ENCODE assay signal across 16 cellular contexts in genomic region chr17:15744885-15745284, GRCh38. TPM values are rescaled to one million over a fixed set of nuclear protein-coding genes. Genes with fewer than 3 reads are reported as not detected.
DNase-seq lines count a peak whose midpoint lies in the region; ATAC-seq and TF ChIP-seq lines count a peak whose summit lies in the region.
"Had no signal": no experiment of that assay in that cellular context is flagged by ENCODE, and none has a peak within 500 bp of the region (broad histone marks: within the 10 kb centered on the region; RNA-seq: fewer than 3 reads in every experiment).

No MANE protein-coding gene starts in this region.

- no peak overlapping the region for H2BK12ac ChIP-seq in neuronal stem cell (ENCODE audit: low read length)

- H3K27ac Mint-ChIP-seq in activated T-helper 1 cell treated with anti-CD3 and anti-CD28 coated beads, Interleukin-12 subunit alpha, Interleukin-12 subunit beta, Interleukin-2, Interleukin-4 antibody, amounts not matched to agents 30 ng/mL and 10 ng/mL and 1 ng/mL, durations not matched to agents 14 hours and 24 hours and 36 hours = no peak overlapping the region
- H3K27ac Mint-ChIP-seq: activated CD4-positive, alpha-beta memory T cell treated with anti-CD3 and anti-CD28 coated beads, Interleukin-2, amount 10 ng/mL, durations not matched to agents 7 days and 5 days; nephron had no signal

- H3K9me3 Mint-ChIP-seq in activated T-helper 1 cell treated with anti-CD3 and anti-CD28 coated beads, Interleukin-12 subunit alpha, Interleukin-12 subunit beta, Interleukin-2, Interleukin-4 antibody, amounts not matched to agents 30 ng/mL and 10 ng/mL and 1 ng/mL, durations not matched to agents 14 hours and 24 hours and 36 hours = no peaks in the 10 kb centered on the region
- H3K9me3 Mint-ChIP-seq: activated CD4-positive, alpha-beta memory T cell treated with anti-CD3 and anti-CD28 coated beads, Interleukin-2, amount 10 ng/mL, durations not matched to agents 7 days and 5 days; nephron had no signal

- no peaks in the 10 kb centered on the region for H3K9me3 ChIP-seq in neuronal stem cell (replicated peaks in 1 of 2; ENCODE audit: control insufficient read depth in 2 of 2, insufficient read depth in 1 of 2, low read depth in 1 of 2, low read length in 2 of 2)
- H3K9me3 ChIP-seq: right atrium auricular region, tibial nerve had no signal

- H3K36me3 Mint-ChIP-seq in activated T-helper 1 cell treated with anti-CD3 and anti-CD28 coated beads, Interleukin-12 subunit alpha, Interleukin-12 subunit beta, Interleukin-2, Interleukin-4 antibody, amounts not matched to agents 30 ng/mL and 10 ng/mL and 1 ng/mL, durations not matched to agents 14 hours and 24 hours and 36 hours (ENCODE audit: low read depth) = no peaks in the 10 kb centered on the region

- ATAC-seq in GM18873 (IDR thresholded peaks at IDR 0.05; ENCODE audit: low FRiP score, unreplicated experiment) = no peak

- no peaks in the 10 kb centered on the region for H3K36me3 ChIP-seq in neuronal stem cell (replicated peaks in 1 of 2; ENCODE audit: control insufficient read depth in 2 of 2, insufficient read depth in 2 of 2, low read length in 2 of 2)
- H3K36me3 ChIP-seq: right atrium auricular region, tibial nerve had no signal

- no peak for TF ChIP-seq CTCF in astrocyte of the cerebellum (IDR thresholded peaks at IDR 0.05; ENCODE audit: low read depth, low read length, missing control alignments)

- no peaks in the 10 kb centered on the region for H3K27me3 ChIP-seq in neuronal stem cell (ENCODE audit: control insufficient read depth in 3 of 3, insufficient read depth in 3 of 3, low read depth in 1 of 3, low read length in 3 of 3)
- H3K27me3 ChIP-seq: right atrium auricular region, tibial nerve had no signal

- H2BK15ac ChIP-seq in neuronal stem cell (ENCODE audit: low read length) = no peak overlapping the region

- peaks cover 3% of the 10 kb centered on the region for H3K79me1 ChIP-seq in neuronal stem cell (ENCODE audit: low read depth, low read length)

- H3K4me2 ChIP-seq in neuronal stem cell (ENCODE audit: insufficient read depth, low read length, poor library complexity, severe bottlenecking) = no peak overlapping the region
- H3K4me2 ChIP-seq: KMS-11 had no signal

- H3K9ac ChIP-seq in neuronal stem cell (ENCODE audit: low read depth, low read length, poor library complexity) = no peak overlapping the region
- H3K9ac ChIP-seq: KMS-11 had no signal

- WGBS in neuronal stem cell (ENCODE audit: extremely low coverage in 2 of 2, insufficient read length in 2 of 2, insufficient replicate concordance in 1 of 2), 2 donors = no CpG with 5 or more reads among the region's 2 CpGs

- H2BK5ac ChIP-seq in neuronal stem cell (ENCODE audit: low read length) = no peak overlapping the region

- intact Hi-C loops in activated T-helper 1 cell treated with anti-CD3 and anti-CD28 coated beads, Interleukin-12 subunit alpha, Interleukin-12 subunit beta, Interleukin-2, Interleukin-4 antibody, amounts not matched to agents 30 ng/mL and 10 ng/mL and 1 ng/mL, durations not matched to agents 14 hours and 24 hours and 36 hours (cut with micrococcal nuclease) = no loop called here

- H3K4me3 ChIP-seq in astrocyte of the cerebellum (ENCODE audit: low read depth, low read length) (no peak overlapping the region), neuronal stem cell (ENCODE audit: low read length in 2 of 2) (no peak overlapping the region)
- H3K4me3 ChIP-seq: right atrium auricular region, tibial nerve had no signal

- H2AFZ ChIP-seq in neuronal stem cell (ENCODE audit: low read length) = no peak overlapping the region

- H3K27ac ChIP-seq in neuronal stem cell (replicated peaks; ENCODE audit: low read length) = no peak overlapping the region
- H3K27ac ChIP-seq: KMS-11, right atrium auricular region, tibial nerve had no signal

- no peak overlapping the region for H3K23ac ChIP-seq in neuronal stem cell (ENCODE audit: low read depth, low read length, poor library complexity)

- no peak overlapping the region for H3K14ac ChIP-seq in neuronal stem cell (ENCODE audit: low read length)

- H4K8ac ChIP-seq in neuronal stem cell (ENCODE audit: low read depth, low read length) = no peak overlapping the region

- DNase-seq in ELF-1 (ENCODE audit: low read depth, low spot score) = peak; percentile 29
- peak; percentile 70 for DNase-seq in NCI-H1105 (lab: John Stamatoyannopoulos, UW)
- DNase-seq in astrocyte of the cerebellum (ENCODE audit: low read depth) = peak; percentile 73
- DNase-seq in neuronal stem cell (ENCODE audit: low spot score) = no peak
- no peak for DNase-seq in activated T-helper 1 cell treated with anti-CD3 and anti-CD28 coated beads, Interleukin-12 subunit alpha, Interleukin-12 subunit beta, Interleukin-2, Interleukin-4 antibody, amounts not matched to agents 30 ng/mL and 10 ng/mL and 1 ng/mL, durations not matched to agents 14 hours and 24 hours and 36 hours (ENCODE audit: low spot score)
- no peak for DNase-seq in activated effector memory CD4-positive, alpha-beta T cell treated with Interleukin-2 at 50 U/mL for 16 hours
- DNase-seq: activated CD4-positive, alpha-beta memory T cell treated with anti-CD3 and anti-CD28 coated beads, Interleukin-2, amount 10 ng/mL, durations not matched to agents 7 days and 5 days; aorta; stimulated activated CD4-positive, alpha-beta T cell treated with anti-CD3 and anti-CD28 coated beads, Interleukin-1b, Interleukin-23, amount 100 ng/mL, for 48 hours had no signal

- peak overlapping the region; percentile 52 for H3K18ac ChIP-seq in neuronal stem cell (ENCODE audit: low read length)

- H2BK120ac ChIP-seq in neuronal stem cell (ENCODE audit: low read depth, low read length) = no peak overlapping the region

- peaks cover 9% of the 10 kb centered on the region for H3K27me3 Mint-ChIP-seq in activated T-helper 1 cell treated with anti-CD3 and anti-CD28 coated beads, Interleukin-12 subunit alpha, Interleukin-12 subunit beta, Interleukin-2, Interleukin-4 antibody, amounts not matched to agents 30 ng/mL and 10 ng/mL and 1 ng/mL, durations not matched to agents 14 hours and 24 hours and 36 hours (ENCODE audit: insufficient read depth)

- in situ Hi-C loops in astrocyte of the cerebellum (cut with HindIII; ENCODE audit: low sequenced_read_pairs) = no loop called here

- H3K4me1 Mint-ChIP-seq in activated T-helper 1 cell treated with anti-CD3 and anti-CD28 coated beads, Interleukin-12 subunit alpha, Interleukin-12 subunit beta, Interleukin-2, Interleukin-4 antibody, amounts not matched to agents 30 ng/mL and 10 ng/mL and 1 ng/mL, durations not matched to agents 14 hours and 24 hours and 36 hours (ENCODE audit: low read depth) = no peaks in the 10 kb centered on the region
- H3K4me1 Mint-ChIP-seq: activated CD4-positive, alpha-beta memory T cell treated with anti-CD3 and anti-CD28 coated beads, Interleukin-2, amount 10 ng/mL, durations not matched to agents 7 days and 5 days; nephron had no signal

- peaks cover 0 to 9% of the 10 kb centered on the region in 2 donors for H3K4me1 ChIP-seq in neuronal stem cell (ENCODE audit: control insufficient read depth in 2 of 2, insufficient read depth in 1 of 2, low read depth in 1 of 2, low read length in 2 of 2)
- H3K4me1 ChIP-seq: right atrium auricular region, tibial nerve had no signal

- H3K4ac ChIP-seq in neuronal stem cell (ENCODE audit: low read length) = no peak overlapping the region

- no peak overlapping the region for H2AK5ac ChIP-seq in neuronal stem cell (ENCODE audit: low read depth, low read length)

- no peak overlapping the region for H3K4me3 Mint-ChIP-seq in activated T-helper 1 cell treated with anti-CD3 and anti-CD28 coated beads, Interleukin-12 subunit alpha, Interleukin-12 subunit beta, Interleukin-2, Interleukin-4 antibody, amounts not matched to agents 30 ng/mL and 10 ng/mL and 1 ng/mL, durations not matched to agents 14 hours and 24 hours and 36 hours
- H3K4me3 Mint-ChIP-seq: activated CD4-positive, alpha-beta memory T cell treated with anti-CD3 and anti-CD28 coated beads, Interleukin-2, amount 10 ng/mL, durations not matched to agents 7 days and 5 days; nephron had no signal

- H4K91ac ChIP-seq in neuronal stem cell (ENCODE audit: low read depth, low read length, poor library complexity) = no peak overlapping the region

RNA-seq across cellular contexts. Expression of gene TBC1D26, which starts 12.8 kb away (rescaled TPM):
- 5.1 TPM for polyA plus RNA-seq in neuronal stem cell (2013, experiment 1 of 2)
- polyA plus RNA-seq in neuronal stem cell (2013, experiment 2 of 2) = 5.9 TPM
- 0.05 TPM in 1 of 2 replicates, not detected in the other for total RNA-seq in activated T-helper 1 cell treated with anti-CD3 and anti-CD28 coated beads, Interleukin-12 subunit alpha, Interleukin-12 subunit beta, Interleukin-2, Interleukin-4 antibody, amounts not matched to agents 30 ng/mL and 10 ng/mL and 1 ng/mL, durations not matched to agents 14 hours and 24 hours and 36 hours
- total RNA-seq: activated CD4-positive, alpha-beta memory T cell treated with anti-CD3 and anti-CD28 coated beads, Interleukin-2, amount 10 ng/mL, durations not matched to agents 7 days and 5 days; aorta; dermis microvascular lymphatic vessel endothelial cell; liver; right atrium auricular region had no signal
- polyA plus RNA-seq: liver had no signal

RNA-seq across cellular contexts. Expression of gene ZNF286A, which starts 45.3 kb away (rescaled TPM):
- 56.8 TPM for polyA plus RNA-seq in neuronal stem cell (2013, experiment 1 of 2)
- polyA plus RNA-seq in neuronal stem cell (2013, experiment 2 of 2) = 60.3 TPM
- 26.3 and 30.2 TPM in 2 replicates for total RNA-seq in activated T-helper 1 cell treated with anti-CD3 and anti-CD28 coated beads, Interleukin-12 subunit alpha, Interleukin-12 subunit beta, Interleukin-2, Interleukin-4 antibody, amounts not matched to agents 30 ng/mL and 10 ng/mL and 1 ng/mL, durations not matched to agents 14 hours and 24 hours and 36 hours

Comparison
In these comparisons a context has a peak if more than half of its experiments do, and no peak if none do; other contexts are left out.
1. DNase-seq: peak in ELF-1 (single experiment), NCI-H1105 (single experiment) and astrocyte of the cerebellum (single experiment); none in neuronal stem cell (single experiment), activated T-helper 1 cell treated with anti-CD3 and anti-CD28 coated beads, Interleukin-12 subunit alpha, Interleukin-12 subunit beta, Interleukin-2, Interleukin-4 antibody, amounts not matched to agents 30 ng/mL and 10 ng/mL and 1 ng/mL, durations not matched to agents 14 hours and 24 hours and 36 hours (single experiment) and activated effector memory CD4-positive, alpha-beta T cell treated with Interleukin-2 at 50 U/mL for 16 hours (single experiment).